In the genomic region with DNA sequence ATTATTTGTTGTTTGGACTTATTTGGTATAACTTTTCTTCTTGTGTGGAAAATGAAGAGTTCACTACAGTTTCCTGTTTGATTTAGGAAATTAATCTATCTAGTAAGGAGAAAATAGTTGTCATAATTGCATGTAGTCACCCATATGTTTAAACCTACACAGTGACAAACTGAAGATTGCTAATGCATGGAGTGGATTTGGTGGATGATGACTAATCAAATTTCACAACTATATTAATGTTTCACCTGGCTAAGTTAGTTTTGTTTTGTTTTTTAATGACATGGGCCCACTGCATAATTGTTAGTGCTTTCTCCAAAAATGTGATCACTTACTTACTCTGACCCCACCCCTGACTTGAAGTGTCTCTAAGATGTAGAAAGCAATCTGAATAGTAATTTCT, we compare ENCODE assay signal across 23 cellular contexts.
"Had no signal": no experiment of that assay in that cellular context is flagged by ENCODE, and none has a peak within 500 bp of the region (broad histone marks: within the 10 kb centered on the region; RNA-seq: fewer than 3 reads in every experiment).

No MANE protein-coding gene starts in this region.

- H3K27me3 ChIP-seq: body of pancreas, gastroesophageal sphincter, left lung, neutrophil, thyroid gland had no signal

- H3K9me3 Mint-ChIP-seq: activated B cell treated with CpG ODN at 0.5 μM for 24 hours; activated CD4-positive, alpha-beta T cell treated with anti-CD3 and anti-CD28 coated beads, Interleukin-2, amount 10 ng/mL, durations not matched to agents 24 days and 14 days; activated T-cell treated with anti-CD3 and anti-CD28 coated beads, Interleukin-2, amount 50 U/mL, for 72 hours; central memory CD8-positive, alpha-beta T cell; memory B cell; naive thymus-derived CD4-positive, alpha-beta T cell; stimulated activated memory B cell treated with anti-CD40 and anti-IgM and Interleukin-4, amounts not matched to agents 10 μg/mL and 1 μg/mL and 100 μg/mL, for 72 hours; T-helper 1 cell treated with Interleukin-12 subunit alpha and Interleukin-12 subunit beta and Interleukin-4 antibody, amounts not matched to agents 30 μg/mL and 1 μg/mL, for 36 hours had no signal

- H3K27ac Mint-ChIP-seq: activated B cell treated with CpG ODN at 0.5 μM for 24 hours; activated CD4-positive, alpha-beta T cell treated with anti-CD3 and anti-CD28 coated beads, Interleukin-2, amount 10 ng/mL, durations not matched to agents 24 days and 14 days; activated CD8-positive, alpha-beta T cell treated with anti-CD3 and anti-CD28 coated beads, Interleukin-2, amount 10 ng/mL, durations not matched to agents 7 days and 5 days; activated naive CD8-positive, alpha-beta T cell; activated T-cell treated with anti-CD3 and anti-CD28 coated beads, Interleukin-2, amount 50 U/mL, for 72 hours; memory B cell; naive thymus-derived CD4-positive, alpha-beta T cell; stimulated activated memory B cell treated with anti-CD40 and anti-IgM and Interleukin-4, amounts not matched to agents 10 μg/mL and 1 μg/mL and 100 μg/mL, for 72 hours; T-helper 1 cell treated with Interleukin-12 subunit alpha and Interleukin-12 subunit beta and Interleukin-4 antibody, amounts not matched to agents 30 μg/mL and 1 μg/mL, for 36 hours had no signal

- H3K4me3 ChIP-seq: body of pancreas, gastroesophageal sphincter, left lung, mucosa of descending colon, thyroid gland had no signal

- H3K4me3 Mint-ChIP-seq: activated B cell treated with CpG ODN at 0.5 μM for 24 hours; activated CD4-positive, alpha-beta T cell treated with anti-CD3 and anti-CD28 coated beads, Interleukin-2, amount 10 ng/mL, durations not matched to agents 24 days and 14 days; activated CD8-positive, alpha-beta T cell treated with anti-CD3 and anti-CD28 coated beads, Interleukin-2, amount 10 ng/mL, durations not matched to agents 7 days and 5 days; activated naive CD8-positive, alpha-beta T cell; activated T-cell treated with anti-CD3 and anti-CD28 coated beads, Interleukin-2, amount 50 U/mL, for 72 hours; central memory CD8-positive, alpha-beta T cell; memory B cell; naive thymus-derived CD4-positive, alpha-beta T cell; stimulated activated memory B cell treated with anti-CD40 and anti-IgM and Interleukin-4, amounts not matched to agents 10 μg/mL and 1 μg/mL and 100 μg/mL, for 72 hours; T-helper 1 cell treated with Interleukin-12 subunit alpha and Interleukin-12 subunit beta and Interleukin-4 antibody, amounts not matched to agents 30 μg/mL and 1 μg/mL, for 36 hours had no signal

- H3K36me3 ChIP-seq: left lung, neutrophil, thyroid gland had no signal

- H3K27ac ChIP-seq: body of pancreas, gastroesophageal sphincter, left lung, neutrophil, thyroid gland had no signal

- H3K36me3 Mint-ChIP-seq: activated naive CD8-positive, alpha-beta T cell; memory B cell; naive thymus-derived CD4-positive, alpha-beta T cell; stimulated activated memory B cell treated with anti-CD40 and anti-IgM and Interleukin-4, amounts not matched to agents 10 μg/mL and 1 μg/mL and 100 μg/mL, for 72 hours had no signal

- H3K9me3 ChIP-seq: body of pancreas, gastroesophageal sphincter, left lung, mucosa of descending colon, neutrophil, thyroid gland had no signal

- H3K4me1 Mint-ChIP-seq: activated B cell treated with CpG ODN at 0.5 μM for 24 hours; activated CD4-positive, alpha-beta T cell treated with anti-CD3 and anti-CD28 coated beads, Interleukin-2, amount 10 ng/mL, durations not matched to agents 24 days and 14 days; central memory CD8-positive, alpha-beta T cell; memory B cell; naive thymus-derived CD4-positive, alpha-beta T cell; stimulated activated memory B cell treated with anti-CD40 and anti-IgM and Interleukin-4, amounts not matched to agents 10 μg/mL and 1 μg/mL and 100 μg/mL, for 72 hours had no signal

- ATAC-seq: activated CD8-positive, alpha-beta T cell treated with anti-CD3 and anti-CD28 coated beads, Interleukin-2, amount 10 ng/mL, durations not matched to agents 7 days and 5 days; activated T-cell treated with anti-CD3 and anti-CD28 coated beads, Interleukin-2, amount 50 U/mL, for 72 hours; body of pancreas; gastroesophageal sphincter; left lung; mucosa of descending colon; naive thymus-derived CD4-positive, alpha-beta T cell; stimulated activated memory B cell treated with anti-CD40 and anti-IgM and Interleukin-4, amounts not matched to agents 10 μg/mL and 1 μg/mL and 100 μg/mL, for 72 hours had no signal

- H3K27me3 Mint-ChIP-seq: activated B cell treated with CpG ODN at 0.5 μM for 24 hours; activated CD4-positive, alpha-beta T cell treated with anti-CD3 and anti-CD28 coated beads, Interleukin-2, amount 10 ng/mL, durations not matched to agents 24 days and 14 days; activated naive CD8-positive, alpha-beta T cell; central memory CD8-positive, alpha-beta T cell; memory B cell; naive thymus-derived CD4-positive, alpha-beta T cell; stimulated activated memory B cell treated with anti-CD40 and anti-IgM and Interleukin-4, amounts not matched to agents 10 μg/mL and 1 μg/mL and 100 μg/mL, for 72 hours had no signal

- DNase-seq: activated B cell treated with CpG ODN at 0.5 μM for 24 hours; activated CD4-positive, alpha-beta T cell treated with anti-CD3 and anti-CD28 coated beads, Interleukin-2, amount 10 ng/mL, durations not matched to agents 24 days and 14 days; activated CD8-positive, alpha-beta memory T cell treated with anti-CD3 and anti-CD28 coated beads, Interleukin-2, amount 50 U/mL, for 4 hours; activated CD8-positive, alpha-beta T cell treated with anti-CD3 and anti-CD28 coated beads, Interleukin-2, amount 10 ng/mL, durations not matched to agents 7 days and 5 days; activated gamma-delta T cell; activated T-cell treated with anti-CD3 and anti-CD28 coated beads, Interleukin-2, amount 50 U/mL, for 72 hours; amygdala; body of pancreas; cortex of kidney; effector memory CD4-positive, alpha-beta T cell; islet precursor cell; left lung; mucosa of descending colon; naive thymus-derived CD4-positive, alpha-beta T cell; retina; thyroid gland had no signal

- H3K4me1 ChIP-seq: body of pancreas, gastroesophageal sphincter, left lung, thyroid gland had no signal
